In genomic region chr17:75778066-75778860, GRCh38 we compare ENCODE assay signal across 1 cellular context.
A peak's percentile ranks its signal among the peaks of the same experiment; 100 is the strongest.
TF ChIP-seq lines count a peak whose summit lies in the region.

No MANE protein-coding gene starts in this region.

TF ChIP-seq in H1, 55 proteins besides CTCF, POLR2A, EP300 and RAD21:
- peak; percentile 85 for TF ChIP-seq POLR2AphosphoS5 (IDR thresholded peaks at IDR 0.05; ENCODE audit: low read depth, low read length)
